Comparison of ENCODE assay signal across 8 cellular contexts in the genomic region with DNA sequence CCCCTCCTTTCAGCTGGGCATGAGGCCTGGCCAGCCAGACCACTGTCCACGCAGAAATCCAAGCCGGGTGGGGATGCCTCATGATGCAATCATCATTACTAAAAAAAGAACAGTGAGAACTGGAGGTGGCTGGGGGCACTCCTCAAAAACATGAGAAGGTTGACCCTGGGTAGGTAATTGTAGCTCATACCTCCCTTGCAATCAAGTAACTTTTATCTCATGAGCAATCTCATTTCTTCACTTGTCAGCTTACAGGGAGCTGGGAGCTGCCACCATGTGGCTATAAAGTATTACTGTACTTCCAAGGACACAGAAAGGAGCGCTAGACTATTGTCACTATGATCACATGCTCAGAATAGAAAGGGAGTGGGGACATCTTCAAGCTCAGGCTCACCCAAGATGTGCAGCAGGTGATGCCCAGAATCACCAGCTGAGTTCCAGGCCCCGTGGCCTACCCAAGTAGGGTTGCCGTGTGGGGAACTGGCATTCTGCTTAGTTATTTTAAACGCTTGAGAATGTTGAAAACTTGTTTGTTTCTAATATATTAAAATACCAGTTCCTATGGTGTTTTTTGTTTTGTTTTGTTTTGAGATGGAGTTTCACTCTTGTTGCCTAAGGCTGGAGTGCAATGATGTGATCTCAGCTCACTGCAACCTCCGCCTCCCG. TPM values are rescaled to one million over a fixed set of nuclear protein-coding genes. Genes with fewer than 3 reads are reported as not detected.
DNase-seq lines count a peak whose midpoint lies in the region; ATAC-seq and TF ChIP-seq lines count a peak whose summit lies in the region.

No MANE protein-coding gene starts in this region.

- ATAC-seq in left lobe of liver (peak; percentile 47), GM21619 (IDR thresholded peaks at IDR 0.05; ENCODE audit: unreplicated experiment) (no peak)

- no peak overlapping the region for H3K27ac Mint-ChIP-seq in Caco-2 (ENCODE audit: unreplicated experiment)
- peak overlapping the region in 1 of 6 donors; percentile 50 for H3K27ac Mint-ChIP-seq in immature natural killer cell
- no peak overlapping the region for H3K27ac Mint-ChIP-seq in activated CD4-positive, alpha-beta memory T cell treated with anti-CD3 and anti-CD28 coated beads, Interleukin-2, amount 10 ng/mL, durations not matched to agents 7 days and 5 days

- no TSS peak for BruUV-seq in Caco-2 (replicated peaks; lab: Mats Ljungman, UMichigan)

- H3K27me3 Mint-ChIP-seq in Caco-2 (ENCODE audit: insufficient read depth, unreplicated experiment) (no peaks in the 10 kb centered on the region), immature natural killer cell (ENCODE audit: low read depth in 3 of 3) (peaks cover 0 to 2% (median 0%) of the 10 kb centered on the region in 3 donors)
- H3K27me3 Mint-ChIP-seq in activated CD4-positive, alpha-beta memory T cell treated with anti-CD3 and anti-CD28 coated beads, Interleukin-2, amount 10 ng/mL, durations not matched to agents 7 days and 5 days = no peaks in the 10 kb centered on the region

- no peaks in the 10 kb centered on the region for H3K27me3 ChIP-seq in Caco-2 (replicated peaks; ENCODE audit: control insufficient read depth, insufficient read depth, low read length)

- DNase-seq in Caco-2 (peak; percentile 72 to 77), HuH-7.5 (ENCODE audit: low spot score) (peak; percentile 37), SIG-M5 treated with dmso at 0.1 percent for 504 hours (lab: John Stamatoyannopoulos, UW; ENCODE audit: unreplicated experiment) (peak; percentile 92), left lobe of liver (ENCODE audit: low spot score) (no peak), NCI-H226 (no peak), immature natural killer cell (no peak)
- no peak for DNase-seq in activated CD4-positive, alpha-beta memory T cell treated with anti-CD3 and anti-CD28 coated beads, Interleukin-2, amount 10 ng/mL, durations not matched to agents 7 days and 5 days

- no peak overlapping the region for H3K4me3 ChIP-seq in Caco-2 (ENCODE audit: low read depth, low read length)

- H3K4me1 Mint-ChIP-seq in Caco-2 (ENCODE audit: low read depth, unreplicated experiment) = peaks cover 29% of the 10 kb centered on the region
- no peaks in the 10 kb centered on the region for H3K4me1 Mint-ChIP-seq in immature natural killer cell
- H3K4me1 Mint-ChIP-seq in activated CD4-positive, alpha-beta memory T cell treated with anti-CD3 and anti-CD28 coated beads, Interleukin-2, amount 10 ng/mL, durations not matched to agents 7 days and 5 days = no peaks in the 10 kb centered on the region

- intact Hi-C loops in Caco-2 (cut with micrococcal nuclease; ENCODE audit: unreplicated experiment) = loop anchor here (1.0 kb wide), 1 partner anchor 172 kb away; no protein-coding TSS in a partner anchor

- H3K4me3 Mint-ChIP-seq in Caco-2 (ENCODE audit: unreplicated experiment) = no peak overlapping the region
- H3K4me3 Mint-ChIP-seq in immature natural killer cell = no peak overlapping the region
- H3K4me3 Mint-ChIP-seq in activated CD4-positive, alpha-beta memory T cell treated with anti-CD3 and anti-CD28 coated beads, Interleukin-2, amount 10 ng/mL, durations not matched to agents 7 days and 5 days = no peak overlapping the region

- CTCF ChIA-PET in Caco-2 (lab: Charles Lee) = interaction anchor here (0.6 to 2.4 kb wide), 19 partner anchors 9 to 1274 kb away, joined by 3 to 31 read pairs (median 3); a partner anchor contains a TSS
- CTCF ChIA-PET in activated CD4-positive, alpha-beta memory T cell treated with anti-CD3 and anti-CD28 coated beads, Interleukin-2, amount 10 ng/mL, durations not matched to agents 7 days and 5 days (lab: Charles Lee) = interaction anchor here (0.7 to 2.0 kb wide), 6 partner anchors 15 to 102 kb away, joined by 3 to 10 read pairs (median 3); a partner anchor contains a TSS

- peak; percentile 87 to 89 for TF ChIP-seq CTCF in Caco-2 (IDR thresholded peaks at IDR 0.05; ENCODE audit: insufficient read depth in 1 of 2, low read depth in 1 of 2, low read length in 1 of 2, severe bottlenecking in 1 of 2, unreplicated experiment in 1 of 2)

- POLR2A ChIA-PET in Caco-2 (lab: Charles Lee) = interaction anchor here (1.2 to 1.4 kb wide), 2 partner anchors 15 to 21 kb away, joined by 5 to 14 read pairs; a partner anchor contains a TSS
- POLR2A ChIA-PET in activated CD4-positive, alpha-beta memory T cell treated with anti-CD3 and anti-CD28 coated beads, Interleukin-2, amount 10 ng/mL, durations not matched to agents 7 days and 5 days (lab: Charles Lee) = interaction anchor here (0.6 to 1.6 kb wide), 2 partner anchors 43 to 54 kb away, joined by 3 read pairs; no protein-coding TSS in a partner anchor

- H3K4me1 ChIP-seq in Caco-2 = peaks cover 33% of the 10 kb centered on the region

- H3K9me3 ChIP-seq in Caco-2 = no peaks in the 10 kb centered on the region

- H3K36me3 ChIP-seq in Caco-2 (ENCODE audit: control insufficient read depth, insufficient read depth, low read length) = no peaks in the 10 kb centered on the region

- H3K36me3 Mint-ChIP-seq in Caco-2 (ENCODE audit: insufficient read depth, unreplicated experiment) (no peaks in the 10 kb centered on the region), immature natural killer cell (peaks cover 0 to 9% (median 6%) of the 10 kb centered on the region in 3 donors)
- H3K36me3 Mint-ChIP-seq in activated CD4-positive, alpha-beta memory T cell treated with anti-CD3 and anti-CD28 coated beads, Interleukin-2, amount 10 ng/mL, durations not matched to agents 7 days and 5 days (ENCODE audit: low read depth) = no peaks in the 10 kb centered on the region

- H3K9me3 Mint-ChIP-seq in Caco-2 (ENCODE audit: unreplicated experiment) (no peaks in the 10 kb centered on the region), immature natural killer cell (no peaks in the 10 kb centered on the region)
- no peaks in the 10 kb centered on the region for H3K9me3 Mint-ChIP-seq in activated CD4-positive, alpha-beta memory T cell treated with anti-CD3 and anti-CD28 coated beads, Interleukin-2, amount 10 ng/mL, durations not matched to agents 7 days and 5 days

RNA-seq across cellular contexts. Expression of a gene that starts 3.0 kb away (rescaled TPM):
- total RNA-seq in Caco-2 (2022) = 1.2 and 1.5 TPM in 2 replicates
- 0.38 TPM for total RNA-seq in left lobe of liver
- polyA plus RNA-seq in immature natural killer cell = not detected
- total RNA-seq in activated CD4-positive, alpha-beta memory T cell treated with anti-CD3 and anti-CD28 coated beads, Interleukin-2, amount 10 ng/mL, durations not matched to agents 7 days and 5 days = under 1 TPM; 0.53 to 0.86 TPM

RNA-seq across cellular contexts. Expression of a gene that starts 15.1 kb away (rescaled TPM):
- total RNA-seq in Caco-2 (2022) (60.3 and 65.3 TPM in 2 replicates), left lobe of liver (2.2 TPM)
- 10 to 100 TPM in 2 of 3 donors, 1 to 10 TPM in 1; 8.4 to 26.8 (median 25.6) TPM for polyA plus RNA-seq in immature natural killer cell
- total RNA-seq in activated CD4-positive, alpha-beta memory T cell treated with anti-CD3 and anti-CD28 coated beads, Interleukin-2, amount 10 ng/mL, durations not matched to agents 7 days and 5 days = 10 to 100 TPM; 26.5 to 27.4 TPM

RNA-seq across cellular contexts. Expression of a gene that starts 15.2 kb away (rescaled TPM):
- total RNA-seq in Caco-2 (2022) (10.4 TPM in 2 replicates), left lobe of liver (0.78 TPM)
- 1 to 10 TPM in 2 of 3 donors, under 1 TPM in 1; 0.92 to 2.8 (median 2.0) TPM for polyA plus RNA-seq in immature natural killer cell
- 10 to 100 TPM in 1 of 2 experiments, 1 to 10 TPM in 1; 9.7 to 10.3 TPM for total RNA-seq in activated CD4-positive, alpha-beta memory T cell treated with anti-CD3 and anti-CD28 coated beads, Interleukin-2, amount 10 ng/mL, durations not matched to agents 7 days and 5 days

RNA-seq across cellular contexts. Expression of a gene that starts 21.8 kb away (rescaled TPM):
- total RNA-seq in Caco-2 (2022) (64.6 and 68.7 TPM in 2 replicates), left lobe of liver (0.35 TPM)
- polyA plus RNA-seq in immature natural killer cell = 1 to 10 TPM; 1.3 to 2.3 (median 1.4) TPM
- 1 to 10 TPM; 5.4 to 7.9 TPM for total RNA-seq in activated CD4-positive, alpha-beta memory T cell treated with anti-CD3 and anti-CD28 coated beads, Interleukin-2, amount 10 ng/mL, durations not matched to agents 7 days and 5 days

Comparison
In these comparisons a context has a peak if more than half of its experiments do, and no peak if none do; other contexts are left out.
1. DNase-seq: peak in Caco-2 (2 of 2), HuH-7.5 (single experiment) and SIG-M5 treated with dmso at 0.1 percent for 504 hours (single experiment); none in left lobe of liver (single experiment), NCI-H226 (single experiment), immature natural killer cell (0 of 3) and activated CD4-positive, alpha-beta memory T cell treated with anti-CD3 and anti-CD28 coated beads, Interleukin-2, amount 10 ng/mL, durations not matched to agents 7 days and 5 days (single experiment).